ENCODE assay signal across 20 cellular contexts in genomic region chr19:32895384-32895783, GRCh38. TPM values are rescaled to one million over a fixed set of nuclear protein-coding genes. Genes with fewer than 3 reads are reported as not detected.
DNase-seq lines count a peak whose midpoint lies in the region; ATAC-seq and TF ChIP-seq lines count a peak whose summit lies in the region.
"Had no signal": no experiment of that assay in that cellular context is flagged by ENCODE, and none has a peak within 500 bp of the region (broad histone marks: within the 10 kb centered on the region; RNA-seq: fewer than 3 reads in every experiment).

No MANE protein-coding gene starts in this region.

- peaks cover 4% of the 10 kb centered on the region for H3K9me3 ChIP-seq in MG63

- H3K36me3 ChIP-seq in MG63, result peaks cover 14% of the 10 kb centered on the region

- intact Hi-C loops in cardiac septum (cut with DNase I), result no loop called here

- no peak for TF ChIP-seq POLR2A in GM18505 (IDR thresholded peaks at IDR 0.05; ENCODE audit: borderline replicate concordance, extremely low read depth, insufficient read depth, insufficient read length)

- H3K27me3 ChIP-seq in MG63, result no peaks in the 10 kb centered on the region

- H3K4me3 ChIP-seq in GM12864 (ENCODE audit: low read depth, low read length) (no peak overlapping the region), MG63 (no peak overlapping the region)
- H3K4me3 ChIP-seq: lower lobe of right lung, smooth muscle cell had no signal

- TF ChIP-seq CTCF in GM12864 (IDR thresholded peaks at IDR 0.05; ENCODE audit: low read depth, low read length, missing control alignments), result no peak

- ATAC-seq in GM18867 (IDR thresholded peaks at IDR 0.05; ENCODE audit: unreplicated experiment) (peak; percentile 55), HG02642 (IDR thresholded peaks at IDR 0.05; ENCODE audit: poor library complexity, unreplicated experiment) (peak; percentile 63), HG03432 (IDR thresholded peaks at IDR 0.05; ENCODE audit: unreplicated experiment) (peak; percentile 78), GM18505 (IDR thresholded peaks at IDR 0.05; ENCODE audit: unreplicated experiment) (no peak)
- ATAC-seq: lower lobe of right lung had no signal

- DNase-seq in GM12864 (ENCODE audit: low read depth) (peak; percentile 12), SW 1271 (lab: John Stamatoyannopoulos, UW) (no peak), MG63 (no peak), cardiac septum (ENCODE audit: low spot score) (no peak)
- DNase-seq: activated naive CD4-positive, alpha-beta T cell; dermis blood vessel endothelial cell; erythroblast; GDM1; HFFc6; lower lobe of right lung; naive B cell; NCI-H1105 treated with DMSO at 0.1 percent for 48 hours; NCI-H2171; posterior cingulate gyrus; stimulated activated naive CD4-positive, alpha-beta T cell treated with Interleukin-2 at 50 U/mL for 16 hours had no signal

RNA-seq across cellular contexts. Expression of gene SLC7A9, which starts 25.8 kb away (rescaled TPM):
- total RNA-seq in MG63 (2014; rRNA removed; shearing (Covaris generic); ENCODE audit: low replicate concordance), result not detected in 2 replicates
- total RNA-seq in cardiac septum, result not detected
- total RNA-seq: dermis blood vessel endothelial cell, HFFc6, smooth muscle cell had no signal
